ENCODE assay signal across 20 cellular contexts in genomic region chr10:133265052-133265451, GRCh38. TPM values are rescaled to one million over a fixed set of nuclear protein-coding genes. Genes with fewer than 3 reads are reported as not detected.
"Had no signal": no experiment of that assay in that cellular context is flagged by ENCODE, and none has a peak within 500 bp of the region (broad histone marks: within the 10 kb centered on the region; RNA-seq: fewer than 3 reads in every experiment).

No MANE protein-coding gene starts in this region.

RNA-seq across cellular contexts. Expression of gene VENTX, which starts 27.4 kb away (rescaled TPM):
- total RNA-seq: dermis microvascular lymphatic vessel endothelial cell; glomerular endothelial cell; naive thymus-derived CD8-positive, alpha-beta T cell; pulmonary artery endothelial cell; temporal lobe; urinary bladder had no signal
- polyA plus RNA-seq: keratinocyte; naive thymus-derived CD8-positive, alpha-beta T cell; neural cell had no signal

RNA-seq across cellular contexts. Expression of gene UTF1, which starts 35.0 kb away (rescaled TPM):
- total RNA-seq: dermis microvascular lymphatic vessel endothelial cell; esophagus mucosa; gastrocnemius medialis; glomerular endothelial cell; left lobe of liver; liver; mesothelial cell of epicardium; mucosa of gallbladder; naive thymus-derived CD8-positive, alpha-beta T cell; omental fat pad; pancreas; posterior vena cava; pulmonary artery endothelial cell; stomach; subcutaneous adipose tissue; temporal lobe; thyroid gland; urinary bladder had no signal
- polyA plus RNA-seq: keratinocyte; liver; naive thymus-derived CD8-positive, alpha-beta T cell; neural cell; pancreas; stomach; urinary bladder had no signal
